Comparison of ENCODE assay signal across 9 cellular contexts in genomic region chr5:39231705-39232525, GRCh38. TPM values are rescaled to one million over a fixed set of nuclear protein-coding genes. Genes with fewer than 3 reads are reported as not detected.
DNase-seq lines count a peak whose midpoint lies in the region; ATAC-seq lines count a peak whose summit lies in the region.
"Had no signal": no experiment of that assay in that cellular context is flagged by ENCODE, and none has a peak within 500 bp of the region (broad histone marks: within the 10 kb centered on the region; RNA-seq: fewer than 3 reads in every experiment).

No MANE protein-coding gene starts in this region.

- H3K36me3 Mint-ChIP-seq in activated naive CD8-positive, alpha-beta T cell treated with anti-CD3 and anti-CD28 coated beads, Interleukin-2, amount 10 ng/mL, durations not matched to agents 7 days and 5 days, result peaks cover 3% of the 10 kb centered on the region
- peaks cover 2% of the 10 kb centered on the region for H3K36me3 Mint-ChIP-seq in natural killer cell treated with Interleukin-12 subunit alpha and Interleukin-12 subunit beta and Interleukin-15 and Interleukin-18, amount 100 ng/mL, for 72 hours

- ATAC-seq in GM18498 (IDR thresholded peaks at IDR 0.05; ENCODE audit: unreplicated experiment), result peak; percentile 76
- peak; percentile 63 for ATAC-seq in HG03442 (IDR thresholded peaks at IDR 0.05; ENCODE audit: unreplicated experiment)
- peak; percentile 50 for ATAC-seq in activated naive CD8-positive, alpha-beta T cell treated with anti-CD3 and anti-CD28 coated beads, Interleukin-2, amount 10 ng/mL, durations not matched to agents 7 days and 5 days (ENCODE audit: low read depth)
- peak; percentile 91 to 96 for ATAC-seq in natural killer cell treated with Interleukin-12 subunit alpha and Interleukin-12 subunit beta and Interleukin-15 and Interleukin-18, amount 100 ng/mL, for 72 hours
- ATAC-seq in HG03457 (IDR thresholded peaks at IDR 0.05; ENCODE audit: unreplicated experiment), result no peak

- no peak overlapping the region for H3K4me3 Mint-ChIP-seq in activated naive CD8-positive, alpha-beta T cell treated with anti-CD3 and anti-CD28 coated beads, Interleukin-2, amount 10 ng/mL, durations not matched to agents 7 days and 5 days
- peak overlapping the region; percentile 88 for H3K4me3 Mint-ChIP-seq in natural killer cell treated with Interleukin-12 subunit alpha and Interleukin-12 subunit beta and Interleukin-15 and Interleukin-18, amount 100 ng/mL, for 72 hours

- no peak for DNase-seq in activated naive CD8-positive, alpha-beta T cell treated with anti-CD3 and anti-CD28 coated beads, Interleukin-2, amount 10 ng/mL, durations not matched to agents 7 days and 5 days
- no peak for DNase-seq in natural killer cell treated with Interleukin-12 subunit alpha and Interleukin-12 subunit beta and Interleukin-15 and Interleukin-18, amount 100 ng/mL, for 72 hours (ENCODE audit: low spot score)
- DNase-seq in NCI-H2171 (lab: John Stamatoyannopoulos, UW) (no peak), RPMI8226 (no peak), DMS153 (lab: John Stamatoyannopoulos, UW) (no peak)
- DNase-seq: MV-4-11 had no signal

- H3K4me1 Mint-ChIP-seq in activated naive CD8-positive, alpha-beta T cell treated with anti-CD3 and anti-CD28 coated beads, Interleukin-2, amount 10 ng/mL, durations not matched to agents 7 days and 5 days, result peaks cover 9% of the 10 kb centered on the region
- H3K4me1 Mint-ChIP-seq in natural killer cell treated with Interleukin-12 subunit alpha and Interleukin-12 subunit beta and Interleukin-15 and Interleukin-18, amount 100 ng/mL, for 72 hours (ENCODE audit: low read depth in 2 of 2), result peaks cover 30 to 40% of the 10 kb centered on the region in 2 donors

- H3K27ac Mint-ChIP-seq in activated naive CD8-positive, alpha-beta T cell treated with anti-CD3 and anti-CD28 coated beads, Interleukin-2, amount 10 ng/mL, durations not matched to agents 7 days and 5 days, result peak overlapping the region; percentile 48
- peak overlapping the region; percentile 94 to 97 for H3K27ac Mint-ChIP-seq in natural killer cell treated with Interleukin-12 subunit alpha and Interleukin-12 subunit beta and Interleukin-15 and Interleukin-18, amount 100 ng/mL, for 72 hours

- POLR2A ChIA-PET in activated naive CD8-positive, alpha-beta T cell treated with anti-CD3 and anti-CD28 coated beads, Interleukin-2, amount 10 ng/mL, durations not matched to agents 7 days and 5 days (lab: Charles Lee), result no interaction called here

- H3K27me3 Mint-ChIP-seq in activated naive CD8-positive, alpha-beta T cell treated with anti-CD3 and anti-CD28 coated beads, Interleukin-2, amount 10 ng/mL, durations not matched to agents 7 days and 5 days, result no peaks in the 10 kb centered on the region
- no peaks in the 10 kb centered on the region for H3K27me3 Mint-ChIP-seq in natural killer cell treated with Interleukin-12 subunit alpha and Interleukin-12 subunit beta and Interleukin-15 and Interleukin-18, amount 100 ng/mL, for 72 hours

- H3K9me3 Mint-ChIP-seq in activated naive CD8-positive, alpha-beta T cell treated with anti-CD3 and anti-CD28 coated beads, Interleukin-2, amount 10 ng/mL, durations not matched to agents 7 days and 5 days, result no peaks in the 10 kb centered on the region
- H3K9me3 Mint-ChIP-seq in natural killer cell treated with Interleukin-12 subunit alpha and Interleukin-12 subunit beta and Interleukin-15 and Interleukin-18, amount 100 ng/mL, for 72 hours, result no peaks in the 10 kb centered on the region

RNA-seq across cellular contexts. Expression of gene FYB1, which starts 12.6 kb away (rescaled TPM):
- total RNA-seq in activated naive CD8-positive, alpha-beta T cell treated with anti-CD3 and anti-CD28 coated beads, Interleukin-2, amount 10 ng/mL, durations not matched to agents 7 days and 5 days, result 100 to 1,000 TPM; 355 to 358 TPM
- 10 to 100 TPM; 71.9 to 72.8 TPM for total RNA-seq in natural killer cell treated with Interleukin-12 subunit alpha and Interleukin-12 subunit beta and Interleukin-15 and Interleukin-18, amount 100 ng/mL, for 72 hours

Comparison
In these comparisons a context has a peak if more than half of its experiments do, and no peak if none do; other contexts are left out.
1. RNA of gene FYB1, which starts 12.6 kb away (total RNA-seq): 355 to 358 TPM in activated naive CD8-positive, alpha-beta T cell treated with anti-CD3 and anti-CD28 coated beads, Interleukin-2, amount 10 ng/mL, durations not matched to agents 7 days and 5 days; 71.9 to 72.8 TPM in natural killer cell treated with Interleukin-12 subunit alpha and Interleukin-12 subunit beta and Interleukin-15 and Interleukin-18, amount 100 ng/mL, for 72 hours; every median in the first group is over 4 times any median in the second.